Comparison of ENCODE assay signal across 8 cellular contexts in genomic region chr12:133181238-133181959, GRCh38. TPM values are rescaled to one million over a fixed set of nuclear protein-coding genes. Genes with fewer than 3 reads are reported as not detected.
DNase-seq lines count a peak whose midpoint lies in the region; ATAC-seq and TF ChIP-seq lines count a peak whose summit lies in the region.

ZNF268 (plus strand) TSS chr12:133181495; CDS start chr12:133181998, 503 bp downstream.

- H3K36me3 Mint-ChIP-seq in type B pancreatic cell: peaks cover 53% of the 10 kb centered on the region

- H3K9me3 ChIP-seq in adipocyte (ENCODE audit: control insufficient read depth, low read length): peaks cover 53% of the 10 kb centered on the region

- ATAC-seq in HG02642 (IDR thresholded peaks at IDR 0.05; ENCODE audit: poor library complexity, unreplicated experiment): peak; percentile 94

- H3K4me3 Mint-ChIP-seq in type B pancreatic cell: peak within 1 kb of the TSS; percentile 97

- H3K27me3 ChIP-seq in adipocyte (replicated peaks; ENCODE audit: control insufficient read depth, insufficient read depth, low read length): no peaks in the 10 kb centered on the region

- no peaks in the 10 kb centered on the region for H3K27me3 Mint-ChIP-seq in type B pancreatic cell

- H3K27ac Mint-ChIP-seq in type B pancreatic cell: peak within 1 kb of the TSS; percentile 92

- peaks cover 34% of the 10 kb centered on the region for H3K36me3 ChIP-seq in adipocyte (ENCODE audit: control insufficient read depth, insufficient read depth, low read length, severe bottlenecking)

- H3K9ac ChIP-seq in adipocyte (ENCODE audit: low read length): peak within 1 kb of the TSS; percentile 93

- peaks cover 28% of the 10 kb centered on the region for H3K9me3 Mint-ChIP-seq in type B pancreatic cell

- TF ChIP-seq CTCF in GM12872 (IDR thresholded peaks at IDR 0.05; ENCODE audit: insufficient read depth, low read depth, low read length) (peak; percentile 87), type B pancreatic cell (conservative IDR thresholded peaks at IDR 0.05) (peak; percentile 85)

- H3K4me1 ChIP-seq in adipocyte (ENCODE audit: control insufficient read depth, insufficient read depth, low read length): peaks cover 9% of the 10 kb centered on the region

- H3K4me3 ChIP-seq in adipocyte (ENCODE audit: low read length): peak within 1 kb of the TSS; percentile 100

- intact Hi-C loops in cardiac septum (cut with DNase I): loop anchor here (1.0 to 2.0 kb wide), 2 partner anchors 51 to 101 kb away; partner anchors contain the start of genes ZNF10, ZNF140 and ZNF891

- H3K4me1 Mint-ChIP-seq in type B pancreatic cell (ENCODE audit: unreplicated experiment): no peaks in the 10 kb centered on the region

- DNase-seq in NCI-H1105 treated with DMSO at 0.1 percent for 48 hours (lab: John Stamatoyannopoulos, UW) (peak; percentile 92), T follicular helper cell (ENCODE audit: low read depth) (peak; percentile 77), adipocyte (ENCODE audit: low read depth) (peak; percentile 97), cardiac septum (ENCODE audit: low spot score) (peak; percentile 92), pons (ENCODE audit: low spot score) (peak; percentile 84), type B pancreatic cell (ENCODE audit: extremely low spot score, unreplicated experiment) (peak; percentile 93)

RNA-seq across cellular contexts. Expression of gene ZNF268, which starts in this region (rescaled TPM):
- total RNA-seq in cardiac septum (10.4 TPM), type B pancreatic cell (ENCODE audit: low replicate concordance) (27.6 and 32.4 TPM in 2 replicates)

Comparison
In these comparisons a context has a peak if more than half of its experiments do, and no peak if none do; other contexts are left out.
1. Peak in every context shown above with its lines: DNase-seq, ATAC-seq and H3K4me3 ChIP-seq.